Comparison of ENCODE assay signal across 1 cellular context in genomic region chr1:53644496-53644895, GRCh38.
TF ChIP-seq lines count a peak whose summit lies in the region.

No MANE protein-coding gene starts in this region.

TF ChIP-seq in HepG2, 621 proteins besides CTCF, POLR2A, EP300 and RAD21 (continued from another document):
- no peak for TF ChIP-seq ZNF574 (CRISPR knock-in tag; IDR thresholded peaks at IDR 0.05)
- TF ChIP-seq YEATS4 (CRISPR knock-in tag; IDR thresholded peaks at IDR 0.05; ENCODE audit: borderline replicate concordance), result no peak
- TF ChIP-seq RARA (CRISPR knock-in tag; IDR thresholded peaks at IDR 0.05), result no peak
- TF ChIP-seq KDM4B (CRISPR knock-in tag; IDR thresholded peaks at IDR 0.05), result no peak
- TF ChIP-seq KMT2B (CRISPR knock-in tag; IDR thresholded peaks at IDR 0.05), result no peak
- TF ChIP-seq ARNT2 (CRISPR knock-in tag; IDR thresholded peaks at IDR 0.05; ENCODE audit: low read depth), result no peak
